In the genomic region with DNA sequence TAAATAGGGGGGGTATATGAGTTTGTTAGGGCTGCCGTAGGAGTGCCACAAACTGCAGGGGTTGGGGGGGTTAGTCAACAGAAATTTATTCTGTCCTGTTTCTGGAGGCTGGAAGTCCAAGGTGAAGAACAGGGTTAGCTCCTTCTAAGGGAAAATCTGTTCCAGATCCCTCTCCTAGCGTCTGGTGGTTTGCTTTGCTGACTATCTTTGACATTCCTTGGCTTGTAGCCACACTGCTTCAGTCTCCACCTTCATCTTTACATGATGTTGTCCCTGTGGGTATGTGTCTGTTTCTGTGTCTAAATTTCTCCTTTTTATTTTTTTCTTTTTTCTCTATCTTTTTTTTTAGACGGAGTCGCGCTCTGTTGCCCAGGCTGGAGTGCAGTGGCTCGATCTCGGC, we compare ENCODE assay signal across 21 cellular contexts. TPM values are rescaled to one million over a fixed set of nuclear protein-coding genes. Genes with fewer than 3 reads are reported as not detected.
"Had no signal": no experiment of that assay in that cellular context is flagged by ENCODE, and none has a peak within 500 bp of the region (broad histone marks: within the 10 kb centered on the region; RNA-seq: fewer than 3 reads in every experiment).

No MANE protein-coding gene starts in this region.

- ATAC-seq: activated T-helper 17 cell treated with anti-CD3 and anti-CD28 coated beads, Interleukin-2, amount 50 U/mL, for 72 hours; mucosa of descending colon; naive thymus-derived CD4-positive, alpha-beta T cell; upper lobe of right lung had no signal

- H3K36me3 ChIP-seq: breast epithelium, neutrophil had no signal

- H3K27ac ChIP-seq: breast epithelium, hepatocyte, left ventricle myocardium inferior, neutrophil, stomach, thoracic aorta, upper lobe of right lung had no signal

- H3K9me3 ChIP-seq: breast epithelium, left ventricle myocardium inferior, mucosa of descending colon, neutrophil, stomach, thoracic aorta, upper lobe of right lung had no signal

- H3K4me3 ChIP-seq: breast epithelium, hepatocyte, left ventricle myocardium inferior, mucosa of descending colon, stomach, thoracic aorta, upper lobe of right lung had no signal

- H3K4me1 ChIP-seq: breast epithelium had no signal

- H3K27me3 ChIP-seq: breast epithelium, hepatocyte, neutrophil, stomach, upper lobe of right lung had no signal

- DNase-seq: activated CD4-positive, alpha-beta T cell treated with anti-CD3 and anti-CD28 coated beads, Interleukin-2, amount 50 U/mL, for 1 hour; activated CD4-positive, CD25-positive, alpha-beta regulatory T cell; activated naive CD4-positive, alpha-beta T cell treated with Interleukin-2 at 50 U/mL for 16 hours; aorta; endodermal cell; kidney; left ventricle myocardium inferior; mucosa of descending colon; naive thymus-derived CD4-positive, alpha-beta T cell; retina; stimulated activated CD4-positive, alpha-beta T cell treated with anti-CD3 and anti-CD28 coated beads, Interleukin-12 subunit alpha, Interleukin-12 subunit beta, amount 100 ng/mL, for 4 hours; stimulated activated CD4-positive, alpha-beta T cell treated with anti-CD3 and anti-CD28 coated beads, Interleukin-2, amount 100 ng/mL, for 24 hours; stomach; upper lobe of right lung had no signal

RNA-seq across cellular contexts. Expression of gene ICAM4, which starts 24.0 kb away (rescaled TPM):
- total RNA-seq: cerebellum, epithelial cell of proximal tubule had no signal

RNA-seq across cellular contexts. Expression of gene ICAM5, which starts 27.0 kb away (rescaled TPM):
- total RNA-seq: epithelial cell of proximal tubule had no signal
